8 cellular contexts compared by ENCODE assay signal in genomic region chrX:318739-319578, GRCh38. TPM values are rescaled to one million over a fixed set of nuclear protein-coding genes. Genes with fewer than 3 reads are reported as not detected.
DNase-seq lines count a peak whose midpoint lies in the region; TF ChIP-seq lines count a peak whose summit lies in the region.

A gene with protein sequence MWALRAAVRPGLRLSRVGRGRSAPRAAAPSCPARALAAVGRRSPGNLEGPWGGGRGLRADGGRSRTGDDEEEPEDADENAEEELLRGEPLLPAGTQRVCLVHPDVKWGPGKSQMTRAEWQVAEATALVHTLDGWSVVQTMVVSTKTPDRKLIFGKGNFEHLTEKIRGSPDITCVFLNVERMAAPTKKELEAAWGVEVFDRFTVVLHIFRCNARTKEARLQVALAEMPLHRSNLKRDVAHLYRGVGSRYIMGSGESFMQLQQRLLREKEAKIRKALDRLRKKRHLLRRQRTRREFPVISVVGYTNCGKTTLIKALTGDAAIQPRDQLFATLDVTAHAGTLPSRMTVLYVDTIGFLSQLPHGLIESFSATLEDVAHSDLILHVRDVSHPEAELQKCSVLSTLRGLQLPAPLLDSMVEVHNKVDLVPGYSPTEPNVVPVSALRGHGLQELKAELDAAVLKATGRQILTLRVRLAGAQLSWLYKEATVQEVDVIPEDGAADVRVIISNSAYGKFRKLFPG (minus strand): TSS chrX:318796. CDS start chrX:318787, 9 bp downstream.

- H3K4me1 Mint-ChIP-seq in type B pancreatic cell (ENCODE audit: unreplicated experiment) = peaks cover 5% of the 10 kb centered on the region

- H3K27me3 ChIP-seq in HAP-1 (ENCODE audit: low read depth) (no peaks in the 10 kb centered on the region), parathyroid adenoma (ENCODE audit: control insufficient read depth, insufficient read depth, low read length) (no peaks in the 10 kb centered on the region)

- no peaks in the 10 kb centered on the region for H3K9me3 Mint-ChIP-seq in type B pancreatic cell

- peak within 1 kb of the TSS; percentile 92 for H2AFZ ChIP-seq in parathyroid adenoma

- H3K4me3 ChIP-seq in HAP-1 (peak within 1 kb of the TSS; percentile 94), NB4 (ENCODE audit: low read depth, low read length) (peak within 1 kb of the TSS; percentile 63), parathyroid adenoma (ENCODE audit: low read depth, low read length) (peak within 1 kb of the TSS; percentile 94)

- peaks cover 8% of the 10 kb centered on the region for H3K27me3 Mint-ChIP-seq in type B pancreatic cell

- TF ChIP-seq CTCF in NB4 (IDR thresholded peaks at IDR 0.05; ENCODE audit: low read depth, low read length) (no peak), parathyroid adenoma (IDR thresholded peaks at IDR 0.05) (no peak), type B pancreatic cell (conservative IDR thresholded peaks at IDR 0.05) (no peak)

- H3K4me3 Mint-ChIP-seq in type B pancreatic cell = peak within 1 kb of the TSS; percentile 94

- H3K79me2 ChIP-seq in parathyroid adenoma = no peaks in the 10 kb centered on the region

- peaks cover 4% of the 10 kb centered on the region for H3K36me3 Mint-ChIP-seq in type B pancreatic cell

- peak; percentile 100 for DNase-seq in G401 (ENCODE audit: low spot score)
- DNase-seq in HAP-1 (ENCODE audit: low spot score in 2 of 2) = peak; percentile 98 to 99
- peak; percentile 97 for DNase-seq in NB4 (ENCODE audit: low read depth)
- DNase-seq in activated effector memory CD4-positive, alpha-beta T cell treated with Interleukin-2 at 50 U/mL for 16 hours = peak; percentile 99
- peak; percentile 91 for DNase-seq in glomerular endothelial cell (ENCODE audit: extremely low read depth, low read depth, low spot score)
- peak; percentile 99 for DNase-seq in type B pancreatic cell (ENCODE audit: extremely low spot score, unreplicated experiment)
- no peak for DNase-seq in amniotic stem cell (lab: John Stamatoyannopoulos, UW)

- in situ Hi-C loops in G401 (cut with HindIII; ENCODE audit: low sequenced_read_pairs) = no loop called here
- in situ Hi-C loops in HAP-1 (cut with MboI; ENCODE audit: low sequenced_read_pairs) = loop anchor here (5.0 kb wide), 1 partner anchor 42 kb away; no protein-coding TSS in a partner anchor

- TF ChIP-seq POLR2A in NB4 (IDR thresholded peaks at IDR 0.05; ENCODE audit: extremely low read depth, insufficient read length) = peak; percentile 52

- no peaks in the 10 kb centered on the region for H3K9me3 ChIP-seq in HAP-1
- no peaks in the 10 kb centered on the region for H3K9me3 ChIP-seq in parathyroid adenoma (ENCODE audit: control insufficient read depth, low read length)

- H3K4me1 ChIP-seq in HAP-1 = no peaks in the 10 kb centered on the region
- H3K4me1 ChIP-seq in parathyroid adenoma = no peaks in the 10 kb centered on the region

- H3K4me2 ChIP-seq in parathyroid adenoma (ENCODE audit: low read length) = peak within 1 kb of the TSS; percentile 93

- H3K27ac Mint-ChIP-seq in type B pancreatic cell = peak within 1 kb of the TSS; percentile 99

- H3K9ac ChIP-seq in parathyroid adenoma = peak within 1 kb of the TSS; percentile 61

- H3K27ac ChIP-seq in parathyroid adenoma = peak within 1 kb of the TSS; percentile 77

- H3K36me3 ChIP-seq in HAP-1 (replicated peaks) (peaks cover 10% of the 10 kb centered on the region), parathyroid adenoma (ENCODE audit: control insufficient read depth, insufficient read depth, low read length) (no peaks in the 10 kb centered on the region)

RNA-seq across cellular contexts. Expression of the gene that starts here (rescaled TPM):
- total RNA-seq in G401 (2014; rRNA removed; shearing (Covaris generic)) = 148 TPM in 2 replicates
- total RNA-seq in glomerular endothelial cell = 35.7 and 48.5 TPM in 2 replicates
- total RNA-seq in type B pancreatic cell (ENCODE audit: low replicate concordance) = 45.7 and 53.5 TPM in 2 replicates
